8 cellular contexts compared by ENCODE assay signal in the genomic region with DNA sequence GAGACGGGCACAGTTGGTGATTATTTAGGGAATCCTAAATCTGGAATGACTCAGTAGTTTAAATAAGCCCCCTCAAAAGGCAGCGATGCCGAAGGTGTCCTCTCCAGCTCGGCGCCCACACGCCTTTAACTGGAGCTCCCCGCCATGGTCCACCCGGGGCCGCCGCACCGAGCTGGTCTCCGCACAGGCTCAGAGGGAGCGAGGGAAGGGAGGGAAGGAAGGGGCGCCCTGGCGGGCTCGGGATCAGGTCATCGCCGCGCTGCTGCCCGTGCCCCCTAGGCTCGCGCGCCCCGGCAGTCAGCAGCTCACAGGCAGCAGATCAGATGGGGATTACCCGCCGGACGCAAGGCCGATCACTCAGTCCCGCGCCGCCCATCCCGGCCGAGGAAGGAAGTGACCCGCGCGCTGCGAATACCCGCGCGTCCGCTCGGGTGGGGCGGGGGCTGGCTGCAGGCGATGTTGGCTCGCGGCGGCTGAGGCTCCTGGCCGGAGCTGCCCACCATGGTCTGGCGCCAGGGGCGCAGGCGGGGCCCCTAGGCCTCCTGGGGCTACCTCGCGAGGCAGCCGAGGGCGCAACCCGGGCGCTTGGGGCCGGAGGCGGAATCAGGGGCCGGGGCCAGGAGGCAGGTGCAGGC.
A peak's percentile ranks its signal among the peaks of the same experiment; 100 is the strongest.
DNase-seq lines count a peak whose midpoint lies in the region; ATAC-seq, FAIRE-seq and TF ChIP-seq lines count a peak whose summit lies in the region.

No MANE protein-coding gene starts in this region.

- TF ChIP-seq CTCF in IMR-90 (conservative IDR thresholded peaks at IDR 0.05; ENCODE audit: low read depth, low read length) (no peak), colonic mucosa (IDR thresholded peaks at IDR 0.05) (no peak), lower lobe of right lung (IDR thresholded peaks at IDR 0.05) (no peak), vagina (IDR thresholded peaks at IDR 0.05) (no peak)

- H4K20me1 ChIP-seq in IMR-90 (ENCODE audit: insufficient read depth, low read length) = no peaks in the 10 kb centered on the region

- H3K4me1 ChIP-seq in IMR-90 (ENCODE audit: control insufficient read depth, insufficient read depth, low read length) (no peaks in the 10 kb centered on the region), colonic mucosa (no peaks in the 10 kb centered on the region), lower lobe of right lung (peaks cover 5% of the 10 kb centered on the region), vagina (peaks cover 17% of the 10 kb centered on the region), small intestine (ENCODE audit: control insufficient read depth in 2 of 2, insufficient read depth in 1 of 2, low read depth in 1 of 2, low read length in 1 of 2) (no peaks in the 10 kb centered on the region)

- peak; percentile 27 for DNase-seq in NCI-H2227 (lab: John Stamatoyannopoulos, UW; ENCODE audit: unreplicated experiment)
- DNase-seq in NCI-H2227 treated with DMSO at 0.1 percent for 48 hours (lab: John Stamatoyannopoulos, UW) = no peak
- no peak for DNase-seq in IMR-90
- DNase-seq in colonic mucosa = no peak
- peak; percentile 52 for DNase-seq in lower lobe of right lung
- no peak for DNase-seq in vagina (ENCODE audit: extremely low spot score in 2 of 2)
- no peak for DNase-seq in small intestine

- no peak overlapping the region for H3K4me3 ChIP-seq in IMR-90 (ENCODE audit: insufficient read depth, low read depth, low read length)
- peak overlapping the region; percentile 11 for H3K4me3 ChIP-seq in colonic mucosa
- peak overlapping the region; percentile 53 for H3K4me3 ChIP-seq in lower lobe of right lung
- peak overlapping the region; percentile 34 to 52 for H3K4me3 ChIP-seq in vagina
- H3K4me3 ChIP-seq in small intestine (ENCODE audit: low read depth in 1 of 2, low read length in 2 of 2) = no peak overlapping the region

- H3K4ac ChIP-seq in IMR-90 (ENCODE audit: low read depth, low read length) = no peak overlapping the region

- H3K9me3 ChIP-seq in IMR-90 (ENCODE audit: control insufficient read depth, insufficient read depth, low read length) = no peaks in the 10 kb centered on the region
- no peaks in the 10 kb centered on the region for H3K9me3 ChIP-seq in colonic mucosa
- no peaks in the 10 kb centered on the region for H3K9me3 ChIP-seq in lower lobe of right lung
- H3K9me3 ChIP-seq in vagina = no peaks in the 10 kb centered on the region
- no peaks in the 10 kb centered on the region for H3K9me3 ChIP-seq in small intestine (ENCODE audit: control insufficient read depth, low read depth)

- H3K18ac ChIP-seq in IMR-90 (ENCODE audit: low read depth, low read length) = no peak overlapping the region

- H2BK5ac ChIP-seq in IMR-90 (ENCODE audit: low read depth, low read length, poor library complexity, severe bottlenecking) = no peak overlapping the region

- H3K56ac ChIP-seq in IMR-90 (ENCODE audit: extremely low read depth, insufficient read depth, low read length) = no peak overlapping the region

- H2AK5ac ChIP-seq in IMR-90 (ENCODE audit: low read depth, low read length) = no peak overlapping the region

- intact Hi-C loops in IMR-90 (cut with micrococcal nuclease) (no loop called here), colonic mucosa (cut with DNase I) (no loop called here), lower lobe of right lung (cut with DNase I) (no loop called here), vagina (cut with DNase I) (no loop called here)

- H3K14ac ChIP-seq in IMR-90 (replicated peaks; ENCODE audit: low read depth, low read length) = no peak overlapping the region

- dilution Hi-C loops in IMR-90 (cut with HindIII; ENCODE audit: low sequenced_read_pairs, unreplicated experiment) = no loop called here

- no peak overlapping the region for H2AK9ac ChIP-seq in IMR-90 (replicated peaks; ENCODE audit: low read depth, low read length, poor library complexity)

- no peak overlapping the region for H3K23ac ChIP-seq in IMR-90 (ENCODE audit: low read depth, low read length)

- H4K91ac ChIP-seq in IMR-90 (ENCODE audit: insufficient read depth, low read depth, low read length) = no peak overlapping the region

- no peak overlapping the region for H4K5ac ChIP-seq in IMR-90 (ENCODE audit: low read depth, low read length)

- H4K8ac ChIP-seq in IMR-90 (ENCODE audit: low read depth in 2 of 2, low read length in 2 of 2) = no peak overlapping the region

- peaks cover 10% of the 10 kb centered on the region; the same call in 1 of the 2 replicates for H3K27me3 ChIP-seq in IMR-90 (ENCODE audit: control insufficient read depth, insufficient read depth, low read length)
- H3K27me3 ChIP-seq in colonic mucosa = peaks cover 24% of the 10 kb centered on the region
- peaks cover 41% of the 10 kb centered on the region for H3K27me3 ChIP-seq in lower lobe of right lung (ENCODE audit: low read depth)
- H3K27me3 ChIP-seq in vagina = no peaks in the 10 kb centered on the region
- peaks cover 6 to 16% of the 10 kb centered on the region in 2 donors for H3K27me3 ChIP-seq in small intestine (ENCODE audit: control insufficient read depth in 2 of 2, insufficient read depth in 2 of 2, low read length in 2 of 2)

- H3K9me1 ChIP-seq in IMR-90 (ENCODE audit: insufficient read depth, low read length) = no peaks in the 10 kb centered on the region

- WGBS in IMR-90 (ENCODE audit: extremely low coverage in 2 of 2, insufficient read length in 1 of 2), 2 experiments = 1% methylated on average over 19 of the region's 60 CpGs; no CpG with 5 or more reads in 1 of the 2 experiments
- 1 to 4% (median 2%) methylated on average over 48 to 60 of the region's 60 CpGs for WGBS in small intestine, 3 donors

- H2AFZ ChIP-seq in IMR-90 (replicated peaks; ENCODE audit: low read length, poor library complexity) = peak overlapping the region; percentile 57

- H2BK20ac ChIP-seq in IMR-90 (ENCODE audit: low read depth, low read length) = no peak overlapping the region

- TF ChIP-seq RAD21 in IMR-90 (IDR thresholded peaks at IDR 0.05; ENCODE audit: low read length) = no peak

- CTCF ChIA-PET in IMR-90 (lab: Yijun Ruan, JAX) = no interaction called here

- no peak overlapping the region; the same call in 1 of the 2 replicates for H3K4me2 ChIP-seq in IMR-90 (ENCODE audit: low read depth, low read length)

- ATAC-seq in IMR-90 (ENCODE audit: low read depth) (no peak; the same call in 1 of the 2 replicates), lower lobe of right lung (peak; percentile 56 to 66), HG03521 (IDR thresholded peaks at IDR 0.05; ENCODE audit: unreplicated experiment) (no peak)

- H3K36me3 ChIP-seq in IMR-90 (ENCODE audit: control insufficient read depth, insufficient read depth, low read length) (no peaks in the 10 kb centered on the region), colonic mucosa (no peaks in the 10 kb centered on the region), lower lobe of right lung (no peaks in the 10 kb centered on the region), vagina (no peaks in the 10 kb centered on the region), small intestine (ENCODE audit: control insufficient read depth in 2 of 2, insufficient read depth in 2 of 2, low read length in 2 of 2) (no peaks in the 10 kb centered on the region)

- BruUV-seq in IMR-90 (replicated peaks; lab: Mats Ljungman, UMichigan) = no TSS peak

- no peak overlapping the region for H3K27ac ChIP-seq in IMR-90 (ENCODE audit: insufficient read depth, low read length)
- H3K27ac ChIP-seq in colonic mucosa = no peak overlapping the region
- H3K27ac ChIP-seq in lower lobe of right lung = peak overlapping the region; percentile 67
- H3K27ac ChIP-seq in vagina = no peak overlapping the region
- no peak overlapping the region for H3K27ac ChIP-seq in small intestine (ENCODE audit: low read depth in 1 of 2, low read length in 1 of 2)

- no peak overlapping the region for H2BK15ac ChIP-seq in IMR-90 (ENCODE audit: low read depth, low read length)

- POLR2A ChIA-PET in IMR-90 (lab: Charles Lee; ENCODE audit: unreplicated experiment) = no interaction called here

- no peak overlapping the region for H2BK120ac ChIP-seq in IMR-90 (ENCODE audit: low read depth, low read length)

- in situ Hi-C loops in IMR-90 (cut with MboI; ENCODE audit: low sequenced_read_pairs) = no loop called here

- no peaks in the 10 kb centered on the region for H3K79me1 ChIP-seq in IMR-90 (ENCODE audit: low read depth in 1 of 2, low read length in 2 of 2)

- H3K9ac ChIP-seq in IMR-90 (ENCODE audit: low read depth, low read length) = no peak overlapping the region
- H3K9ac ChIP-seq in colonic mucosa (ENCODE audit: low read depth in 2 of 2, low read length in 2 of 2) = no peak overlapping the region

- TF ChIP-seq POLR2A in IMR-90 (IDR thresholded peaks at IDR 0.05; ENCODE audit: low read depth, low read length) (no peak), vagina (IDR thresholded peaks at IDR 0.05) (no peak)

- FAIRE-seq in small intestine (lab: Jason Lieb, UNC) = no peak

TF ChIP-seq in IMR-90, 13 proteins besides CTCF, POLR2A, EP300 and RAD21 (continues in another document):
- TF ChIP-seq BHLHE40 (IDR thresholded peaks at IDR 0.05; ENCODE audit: low read depth, low read length) (no peak), MAFK (IDR thresholded peaks at IDR 0.05; ENCODE audit: low read depth, low read length) (no peak), CEBPB (IDR thresholded peaks at IDR 0.05; ENCODE audit: low read depth, low read length) (no peak), MAZ (IDR thresholded peaks at IDR 0.05; ENCODE audit: borderline replicate concordance, low read depth, low read length) (no peak), FOS (IDR thresholded peaks at IDR 0.05; ENCODE audit: low read depth, low read length) (no peak), NFE2L2 (IDR thresholded peaks at IDR 0.05; ENCODE audit: low read depth, low read length) (no peak), MXI1 (IDR thresholded peaks at IDR 0.05; ENCODE audit: borderline replicate concordance, low read depth, low read length) (no peak)
- TF ChIP-seq, protein P1, sequence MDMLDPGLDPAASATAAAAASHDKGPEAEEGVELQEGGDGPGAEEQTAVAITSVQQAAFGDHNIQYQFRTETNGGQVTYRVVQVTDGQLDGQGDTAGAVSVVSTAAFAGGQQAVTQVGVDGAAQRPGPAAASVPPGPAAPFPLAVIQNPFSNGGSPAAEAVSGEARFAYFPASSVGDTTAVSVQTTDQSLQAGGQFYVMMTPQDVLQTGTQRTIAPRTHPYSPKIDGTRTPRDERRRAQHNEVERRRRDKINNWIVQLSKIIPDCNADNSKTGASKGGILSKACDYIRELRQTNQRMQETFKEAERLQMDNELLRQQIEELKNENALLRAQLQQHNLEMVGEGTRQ (IDR thresholded peaks at IDR 0.05; ENCODE audit: low read depth, low read length) = no peak
- TF ChIP-seq, protein P2, sequence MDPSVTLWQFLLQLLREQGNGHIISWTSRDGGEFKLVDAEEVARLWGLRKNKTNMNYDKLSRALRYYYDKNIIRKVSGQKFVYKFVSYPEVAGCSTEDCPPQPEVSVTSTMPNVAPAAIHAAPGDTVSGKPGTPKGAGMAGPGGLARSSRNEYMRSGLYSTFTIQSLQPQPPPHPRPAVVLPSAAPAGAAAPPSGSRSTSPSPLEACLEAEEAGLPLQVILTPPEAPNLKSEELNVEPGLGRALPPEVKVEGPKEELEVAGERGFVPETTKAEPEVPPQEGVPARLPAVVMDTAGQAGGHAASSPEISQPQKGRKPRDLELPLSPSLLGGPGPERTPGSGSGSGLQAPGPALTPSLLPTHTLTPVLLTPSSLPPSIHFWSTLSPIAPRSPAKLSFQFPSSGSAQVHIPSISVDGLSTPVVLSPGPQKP (IDR thresholded peaks at IDR 0.05; ENCODE audit: borderline replicate concordance, low read depth, low read length) = no peak

Comparison
In these comparisons a context has a peak if more than half of its experiments do, and no peak if none do; other contexts are left out.
1. DNase-seq: peak in NCI-H2227 (single experiment) and lower lobe of right lung (single experiment); none in NCI-H2227 treated with DMSO at 0.1 percent for 48 hours (single experiment), IMR-90 (single experiment), colonic mucosa (single experiment), vagina (0 of 2) and small intestine (single experiment).
2. ATAC-seq: peak in lower lobe of right lung (2 of 2); none in IMR-90 (single experiment) and HG03521 (single experiment).
3. H3K4me3 ChIP-seq: peak in colonic mucosa (single experiment), lower lobe of right lung (single experiment) and vagina (2 of 2); none in IMR-90 (single experiment) and small intestine (0 of 2).